14 cellular contexts compared by ENCODE assay signal in genomic region chr10:33270971-33271370, GRCh38.
"Had no signal": no experiment of that assay in that cellular context is flagged by ENCODE, and none has a peak within 500 bp of the region (broad histone marks: within the 10 kb centered on the region; RNA-seq: fewer than 3 reads in every experiment).

No MANE protein-coding gene starts in this region.

- H3K27me3 ChIP-seq: heart left ventricle, right atrium auricular region, tibial nerve, vagina had no signal

- H3K79me2 ChIP-seq: parathyroid adenoma had no signal

- H3K4me1 ChIP-seq: parathyroid adenoma had no signal

- H3K36me3 ChIP-seq: WERI-Rb-1 had no signal

- H3K9me3 ChIP-seq: heart left ventricle, right atrium auricular region, tibial nerve, vagina had no signal

- H3K9ac ChIP-seq: parathyroid adenoma had no signal

- DNase-seq: activated CD4-positive, alpha-beta T cell treated with anti-CD3 and anti-CD28 coated beads for 4 hours; activated CD8-positive, alpha-beta T cell treated with anti-CD3 and anti-CD28 coated beads, Interleukin-2, amount 10 ng/mL, durations not matched to agents 7 days and 5 days; activated naive CD4-positive, alpha-beta T cell treated with anti-CD3 and anti-CD28 coated beads, Interleukin-2, amount 10 ng/mL, durations not matched to agents 7 days and 5 days; effector memory CD8-positive, alpha-beta T cell; heart left ventricle; islet precursor cell; T1000; WERI-Rb-1 had no signal

- H2AFZ ChIP-seq: parathyroid adenoma had no signal

- H3K27ac ChIP-seq: parathyroid adenoma, vagina, WERI-Rb-1 had no signal

- ATAC-seq: activated CD8-positive, alpha-beta T cell treated with anti-CD3 and anti-CD28 coated beads, Interleukin-2, amount 10 ng/mL, durations not matched to agents 7 days and 5 days; effector memory CD8-positive, alpha-beta T cell; heart left ventricle; left lobe of liver; stimulated activated effector memory CD8-positive, alpha-beta T cell treated with anti-CD3 and anti-CD28 coated beads, Interleukin-12 subunit alpha, Interleukin-12 subunit beta, amount 100 ng/mL, for 72 hours had no signal

- H3K4me3 ChIP-seq: heart left ventricle, right atrium auricular region, tibial nerve, vagina had no signal
